In genomic region chr1:232613752-232614381, GRCh38 we compare ENCODE assay signal across 1 cellular context.
TF ChIP-seq lines count a peak whose summit lies in the region.

No MANE protein-coding gene starts in this region.

TF ChIP-seq in HEK293, 187 proteins besides CTCF, POLR2A, EP300 and RAD21 (continued from another document):
- TF ChIP-seq, protein P1, sequence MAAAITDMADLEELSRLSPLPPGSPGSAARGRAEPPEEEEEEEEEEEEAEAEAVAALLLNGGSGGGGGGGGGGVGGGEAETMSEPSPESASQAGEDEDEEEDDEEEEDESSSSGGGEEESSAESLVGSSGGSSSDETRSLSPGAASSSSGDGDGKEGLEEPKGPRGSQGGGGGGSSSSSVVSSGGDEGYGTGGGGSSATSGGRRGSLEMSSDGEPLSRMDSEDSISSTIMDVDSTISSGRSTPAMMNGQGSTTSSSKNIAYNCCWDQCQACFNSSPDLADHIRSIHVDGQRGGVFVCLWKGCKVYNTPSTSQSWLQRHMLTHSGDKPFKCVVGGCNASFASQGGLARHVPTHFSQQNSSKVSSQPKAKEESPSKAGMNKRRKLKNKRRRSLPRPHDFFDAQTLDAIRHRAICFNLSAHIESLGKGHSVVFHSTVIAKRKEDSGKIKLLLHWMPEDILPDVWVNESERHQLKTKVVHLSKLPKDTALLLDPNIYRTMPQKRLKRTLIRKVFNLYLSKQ (tag by site-specific recombination; IDR thresholded peaks at IDR 0.05; ENCODE audit: borderline replicate concordance): no peak
- TF ChIP-seq ZNF596 (tag by site-specific recombination; IDR thresholded peaks at IDR 0.05) (no peak), ZNF843 (tag by site-specific recombination; IDR thresholded peaks at IDR 0.05) (peak; percentile 90), SP3 (tag by site-specific recombination; IDR thresholded peaks at IDR 0.05) (no peak), ZNF140 (tag by site-specific recombination; IDR thresholded peaks at IDR 0.05) (no peak), ZNF148 (tag by site-specific recombination; IDR thresholded peaks at IDR 0.05; ENCODE audit: borderline replicate concordance) (no peak), ZBTB17 (tag by site-specific recombination; IDR thresholded peaks at IDR 0.05) (peak; percentile 91), ZNF433 (tag by site-specific recombination; IDR thresholded peaks at IDR 0.05; ENCODE audit: low read depth) (no peak), ZNF354C (tag by site-specific recombination; IDR thresholded peaks at IDR 0.05; ENCODE audit: borderline replicate concordance, low read depth) (no peak), KLF8 (tag by site-specific recombination; IDR thresholded peaks at IDR 0.05) (no peak), ZFHX2 (tag by site-specific recombination; conservative IDR thresholded peaks at IDR 0.05) (peak; percentile 98), ZNF114 (tag by site-specific recombination; IDR thresholded peaks at IDR 0.05) (no peak), MYNN (tag by site-specific recombination; IDR thresholded peaks at IDR 0.05; ENCODE audit: borderline replicate concordance) (no peak), SCRT1 (tag by site-specific recombination; IDR thresholded peaks at IDR 0.05; ENCODE audit: borderline replicate concordance) (peak; percentile 76; the same call in 1 of the 2 replicates), ZEB2 (tag by site-specific recombination; IDR thresholded peaks at IDR 0.05) (peak; percentile 96), GLI4 (tag by site-specific recombination; IDR thresholded peaks at IDR 0.05) (no peak), ZNF664 (tag by site-specific recombination; IDR thresholded peaks at IDR 0.05) (peak; percentile 13; the same call in 1 of the 2 replicates), OSR2 (tag by site-specific recombination; IDR thresholded peaks at IDR 0.05) (peak; percentile 90), ZNF404 (tag by site-specific recombination; IDR thresholded peaks at IDR 0.05) (peak; percentile 3; the same call in 1 of the 2 replicates), TCF7L2 (IDR thresholded peaks at IDR 0.05; ENCODE audit: borderline replicate concordance, low read depth, low read length) (0 out of 2 replicates have a peak, but pooled peaks have one; percentile 32), YY1 (tag by site-specific recombination; IDR thresholded peaks at IDR 0.05) (no peak), MZF1 (tag by site-specific recombination; IDR thresholded peaks at IDR 0.05; ENCODE audit: borderline replicate concordance) (peak; percentile 98), ZBTB1 (tag by site-specific recombination; IDR thresholded peaks at IDR 0.05) (no peak), ZSCAN30 (tag by site-specific recombination; IDR thresholded peaks at IDR 0.05) (no peak), FEZF1 (tag by site-specific recombination; IDR thresholded peaks at IDR 0.05) (peak; percentile 92), HOXD13 (CRISPR knock-in tag; IDR thresholded peaks at IDR 0.05; ENCODE audit: borderline replicate concordance) (peak; percentile 20; the same call in 1 of the 2 replicates), ZBTB48 (tag by site-specific recombination; IDR thresholded peaks at IDR 0.05) (peak; percentile 31; the same call in 1 of the 2 replicates), EGR2 (tag by site-specific recombination; IDR thresholded peaks at IDR 0.05; ENCODE audit: low read depth) (peak; percentile 84), ZNF362 (tag by site-specific recombination; IDR thresholded peaks at IDR 0.05) (no peak), ZNF138 (tag by site-specific recombination; IDR thresholded peaks at IDR 0.05; ENCODE audit: borderline replicate concordance) (no peak), ZNF24 (tag by site-specific recombination; IDR thresholded peaks at IDR 0.05) (0 out of 2 replicates have a peak, but pooled peaks have one; percentile 65), ZBTB6 (tag by site-specific recombination; IDR thresholded peaks at IDR 0.05) (no peak), ZNF473 (tag by site-specific recombination; IDR thresholded peaks at IDR 0.05) (no peak)
- TF ChIP-seq, protein P2, sequence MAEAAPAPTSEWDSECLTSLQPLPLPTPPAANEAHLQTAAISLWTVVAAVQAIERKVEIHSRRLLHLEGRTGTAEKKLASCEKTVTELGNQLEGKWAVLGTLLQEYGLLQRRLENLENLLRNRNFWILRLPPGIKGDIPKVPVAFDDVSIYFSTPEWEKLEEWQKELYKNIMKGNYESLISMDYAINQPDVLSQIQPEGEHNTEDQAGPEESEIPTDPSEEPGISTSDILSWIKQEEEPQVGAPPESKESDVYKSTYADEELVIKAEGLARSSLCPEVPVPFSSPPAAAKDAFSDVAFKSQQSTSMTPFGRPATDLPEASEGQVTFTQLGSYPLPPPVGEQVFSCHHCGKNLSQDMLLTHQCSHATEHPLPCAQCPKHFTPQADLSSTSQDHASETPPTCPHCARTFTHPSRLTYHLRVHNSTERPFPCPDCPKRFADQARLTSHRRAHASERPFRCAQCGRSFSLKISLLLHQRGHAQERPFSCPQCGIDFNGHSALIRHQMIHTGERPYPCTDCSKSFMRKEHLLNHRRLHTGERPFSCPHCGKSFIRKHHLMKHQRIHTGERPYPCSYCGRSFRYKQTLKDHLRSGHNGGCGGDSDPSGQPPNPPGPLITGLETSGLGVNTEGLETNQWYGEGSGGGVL (tag by site-specific recombination; IDR thresholded peaks at IDR 0.05): peak; percentile 47
- TF ChIP-seq, protein P3, sequence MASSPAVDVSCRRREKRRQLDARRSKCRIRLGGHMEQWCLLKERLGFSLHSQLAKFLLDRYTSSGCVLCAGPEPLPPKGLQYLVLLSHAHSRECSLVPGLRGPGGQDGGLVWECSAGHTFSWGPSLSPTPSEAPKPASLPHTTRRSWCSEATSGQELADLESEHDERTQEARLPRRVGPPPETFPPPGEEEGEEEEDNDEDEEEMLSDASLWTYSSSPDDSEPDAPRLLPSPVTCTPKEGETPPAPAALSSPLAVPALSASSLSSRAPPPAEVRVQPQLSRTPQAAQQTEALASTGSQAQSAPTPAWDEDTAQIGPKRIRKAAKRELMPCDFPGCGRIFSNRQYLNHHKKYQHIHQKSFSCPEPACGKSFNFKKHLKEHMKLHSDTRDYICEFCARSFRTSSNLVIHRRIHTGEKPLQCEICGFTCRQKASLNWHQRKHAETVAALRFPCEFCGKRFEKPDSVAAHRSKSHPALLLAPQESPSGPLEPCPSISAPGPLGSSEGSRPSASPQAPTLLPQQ (tag by site-specific recombination; IDR thresholded peaks at IDR 0.05): peak; percentile 85
- TF ChIP-seq, protein P4, sequence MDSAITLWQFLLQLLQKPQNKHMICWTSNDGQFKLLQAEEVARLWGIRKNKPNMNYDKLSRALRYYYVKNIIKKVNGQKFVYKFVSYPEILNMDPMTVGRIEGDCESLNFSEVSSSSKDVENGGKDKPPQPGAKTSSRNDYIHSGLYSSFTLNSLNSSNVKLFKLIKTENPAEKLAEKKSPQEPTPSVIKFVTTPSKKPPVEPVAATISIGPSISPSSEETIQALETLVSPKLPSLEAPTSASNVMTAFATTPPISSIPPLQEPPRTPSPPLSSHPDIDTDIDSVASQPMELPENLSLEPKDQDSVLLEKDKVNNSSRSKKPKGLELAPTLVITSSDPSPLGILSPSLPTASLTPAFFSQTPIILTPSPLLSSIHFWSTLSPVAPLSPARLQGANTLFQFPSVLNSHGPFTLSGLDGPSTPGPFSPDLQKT (IDR thresholded peaks at IDR 0.05; ENCODE audit: borderline replicate concordance, low read depth, low read length): no peak
- TF ChIP-seq, protein P5, sequence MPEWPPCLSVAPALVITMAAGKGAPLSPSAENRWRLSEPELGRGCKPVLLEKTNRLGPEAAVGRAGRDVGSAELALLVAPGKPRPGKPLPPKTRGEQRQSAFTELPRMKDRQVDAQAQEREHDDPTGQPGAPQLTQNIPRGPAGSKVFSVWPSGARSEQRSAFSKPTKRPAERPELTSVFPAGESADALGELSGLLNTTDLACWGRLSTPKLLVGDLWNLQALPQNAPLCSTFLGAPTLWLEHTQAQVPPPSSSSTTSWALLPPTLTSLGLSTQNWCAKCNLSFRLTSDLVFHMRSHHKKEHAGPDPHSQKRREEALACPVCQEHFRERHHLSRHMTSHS (tag by site-specific recombination; IDR thresholded peaks at IDR 0.05): peak; percentile 84; the same call in 1 of the 2 replicates
- TF ChIP-seq, protein P6, sequence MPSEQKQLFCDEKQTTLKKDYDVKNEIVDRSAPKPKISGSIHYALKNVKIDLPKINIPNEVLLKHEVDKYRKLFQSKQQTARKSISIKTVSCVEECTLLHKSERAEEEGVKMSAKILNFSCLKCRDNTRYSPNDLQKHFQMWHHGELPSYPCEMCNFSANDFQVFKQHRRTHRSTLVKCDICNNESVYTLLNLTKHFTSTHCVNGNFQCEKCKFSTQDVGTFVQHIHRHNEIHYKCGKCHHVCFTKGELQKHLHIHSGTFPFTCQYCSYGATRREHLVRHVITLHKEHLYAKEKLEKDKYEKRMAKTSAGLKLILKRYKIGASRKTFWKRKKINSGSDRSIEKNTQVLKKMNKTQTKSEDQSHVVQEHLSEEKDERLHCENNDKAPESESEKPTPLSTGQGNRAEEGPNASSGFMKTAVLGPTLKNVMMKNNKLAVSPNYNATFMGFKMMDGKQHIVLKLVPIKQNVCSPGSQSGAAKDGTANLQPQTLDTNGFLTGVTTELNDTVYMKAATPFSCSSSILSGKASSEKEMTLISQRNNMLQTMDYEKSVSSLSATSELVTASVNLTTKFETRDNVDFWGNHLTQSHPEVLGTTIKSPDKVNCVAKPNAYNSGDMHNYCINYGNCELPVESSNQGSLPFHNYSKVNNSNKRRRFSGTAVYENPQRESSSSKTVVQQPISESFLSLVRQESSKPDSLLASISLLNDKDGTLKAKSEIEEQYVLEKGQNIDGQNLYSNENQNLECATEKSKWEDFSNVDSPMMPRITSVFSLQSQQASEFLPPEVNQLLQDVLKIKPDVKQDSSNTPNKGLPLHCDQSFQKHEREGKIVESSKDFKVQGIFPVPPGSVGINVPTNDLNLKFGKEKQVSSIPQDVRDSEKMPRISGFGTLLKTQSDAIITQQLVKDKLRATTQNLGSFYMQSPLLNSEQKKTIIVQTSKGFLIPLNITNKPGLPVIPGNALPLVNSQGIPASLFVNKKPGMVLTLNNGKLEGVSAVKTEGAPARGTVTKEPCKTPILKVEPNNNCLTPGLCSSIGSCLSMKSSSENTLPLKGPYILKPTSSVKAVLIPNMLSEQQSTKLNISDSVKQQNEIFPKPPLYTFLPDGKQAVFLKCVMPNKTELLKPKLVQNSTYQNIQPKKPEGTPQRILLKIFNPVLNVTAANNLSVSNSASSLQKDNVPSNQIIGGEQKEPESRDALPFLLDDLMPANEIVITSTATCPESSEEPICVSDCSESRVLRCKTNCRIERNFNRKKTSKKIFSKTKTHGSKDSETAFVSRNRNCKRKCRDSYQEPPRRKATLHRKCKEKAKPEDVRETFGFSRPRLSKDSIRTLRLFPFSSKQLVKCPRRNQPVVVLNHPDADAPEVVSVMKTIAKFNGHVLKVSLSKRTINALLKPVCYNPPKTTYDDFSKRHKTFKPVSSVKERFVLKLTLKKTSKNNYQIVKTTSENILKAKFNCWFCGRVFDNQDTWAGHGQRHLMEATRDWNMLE (tag by site-specific recombination; conservative IDR thresholded peaks at IDR 0.05; ENCODE audit: low read depth): peak; percentile 53
